Comparison of ENCODE assay signal across 9 cellular contexts in the genomic region with DNA sequence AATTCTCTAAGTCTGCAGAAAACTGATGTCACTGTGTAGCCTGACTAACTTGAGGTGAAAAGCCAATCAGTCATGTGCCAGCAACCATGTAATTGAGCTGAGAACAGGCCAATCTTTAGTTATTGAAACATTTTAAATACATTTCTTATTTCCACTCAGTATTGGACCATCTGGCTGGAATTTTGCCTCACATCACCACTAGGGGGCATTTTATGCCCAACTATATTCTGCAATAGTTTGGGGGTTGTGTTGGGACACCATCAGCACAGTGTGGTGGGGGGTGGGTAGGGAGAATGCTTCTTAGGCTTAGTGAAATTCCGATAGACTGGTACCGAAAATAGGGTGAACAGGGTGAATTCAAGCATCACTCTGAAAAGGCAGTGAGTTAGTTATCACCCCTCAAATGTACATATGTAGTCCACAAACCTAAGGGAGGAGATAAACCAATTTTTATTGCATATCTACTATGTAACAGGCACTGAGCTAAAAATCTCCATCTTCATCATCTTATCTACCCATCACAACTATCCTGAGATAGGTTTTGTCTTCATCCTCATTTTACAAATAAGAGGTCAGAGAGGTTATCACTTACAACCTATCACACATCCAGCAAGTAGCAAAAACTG. TPM values are rescaled to one million over a fixed set of nuclear protein-coding genes. Genes with fewer than 3 reads are reported as not detected.
A peak's percentile ranks its signal among the peaks of the same experiment; 100 is the strongest.
DNase-seq lines count a peak whose midpoint lies in the region; ATAC-seq and TF ChIP-seq lines count a peak whose summit lies in the region.
"Had no signal": no experiment of that assay in that cellular context is flagged by ENCODE, and none has a peak within 500 bp of the region (broad histone marks: within the 10 kb centered on the region; RNA-seq: fewer than 3 reads in every experiment).

No MANE protein-coding gene starts in this region.

- peak; percentile 26 for DNase-seq in activated naive CD4-positive, alpha-beta T cell treated with anti-CD3 and anti-CD28 coated beads, Interleukin-2, amount 10 ng/mL, durations not matched to agents 7 days and 5 days
- DNase-seq in activated naive CD4-positive, alpha-beta T cell treated with anti-CD3 and anti-CD28 coated beads, Interleukin-2, amount 50 U/mL, for 16 hours = no peak
- peak; percentile 49 for DNase-seq in H9
- peak; percentile 52 for DNase-seq in NCI-H1694 (lab: John Stamatoyannopoulos, UW)
- DNase-seq in colonic mucosa = no peak
- no peak for DNase-seq in osteocyte (ENCODE audit: extremely low spot score, unreplicated experiment)
- DNase-seq in NOMO-1 treated with DMSO at 0.1 percent for 48 hours (lab: John Stamatoyannopoulos, UW; ENCODE audit: unreplicated experiment) = no peak

- no peak overlapping the region for H3K23ac ChIP-seq in H9 (ENCODE audit: insufficient read length, low read depth, low read length)

- TF ChIP-seq CTCF in H9 (conservative IDR thresholded peaks at IDR 0.05) (peak; percentile 84), colonic mucosa (IDR thresholded peaks at IDR 0.05) (peak; percentile 48), osteocyte (IDR thresholded peaks at IDR 0.05) (peak; percentile 43)

- H2BK12ac ChIP-seq in H9 (ENCODE audit: insufficient read length, low read depth, low read length) = no peak overlapping the region

- H3K79me1 ChIP-seq in H9 (ENCODE audit: insufficient read depth, low read depth, low read length, poor library complexity, severe bottlenecking) = no peaks in the 10 kb centered on the region

- H3K36me3 Mint-ChIP-seq in activated naive CD4-positive, alpha-beta T cell treated with anti-CD3 and anti-CD28 coated beads, Interleukin-2, amount 10 ng/mL, durations not matched to agents 7 days and 5 days = no peaks in the 10 kb centered on the region
- no peaks in the 10 kb centered on the region for H3K36me3 Mint-ChIP-seq in H9 (ENCODE audit: insufficient read depth in 1 of 3, low read depth in 3 of 3)
- no peaks in the 10 kb centered on the region for H3K36me3 Mint-ChIP-seq in osteocyte (ENCODE audit: unreplicated experiment)

- H2AFZ ChIP-seq in H9 (ENCODE audit: low read length) = no peak overlapping the region

- CTCF ChIA-PET in activated naive CD4-positive, alpha-beta T cell treated with anti-CD3 and anti-CD28 coated beads, Interleukin-2, amount 10 ng/mL, durations not matched to agents 7 days and 5 days (lab: Charles Lee) = interaction anchor here (1.4 kb wide), 1 partner anchor 14 kb away, joined by 3 read pairs; no protein-coding TSS in a partner anchor

- H3K56ac ChIP-seq in H9 (ENCODE audit: insufficient read length, low read depth, low read length) = no peak overlapping the region

- no peak overlapping the region for H4K8ac ChIP-seq in H9 (replicated peaks; ENCODE audit: insufficient read length, low read depth, low read length)

- H3K4me2 ChIP-seq in H9 (ENCODE audit: insufficient read depth, insufficient read length, low read length) = no peak overlapping the region

- H3K9me3 ChIP-seq in H9 (ENCODE audit: control insufficient read depth, low read depth, low read length) (no peaks in the 10 kb centered on the region), colonic mucosa (no peaks in the 10 kb centered on the region)

- no peaks in the 10 kb centered on the region for H3K79me2 ChIP-seq in H9 (ENCODE audit: insufficient read depth, low read length)

- no peak overlapping the region for H3K4me3 ChIP-seq in colonic mucosa

- H4K20me1 ChIP-seq in H9 (ENCODE audit: control insufficient read depth, insufficient read depth, insufficient read length) = no peaks in the 10 kb centered on the region

- H2BK5ac ChIP-seq in H9 (ENCODE audit: insufficient read length, low read length) = no peak overlapping the region

- no peak overlapping the region for H2BK15ac ChIP-seq in H9 (ENCODE audit: low read depth, low read length)

- H3K4ac ChIP-seq in H9 (ENCODE audit: low read depth, low read length) = no peak overlapping the region

- H4K91ac ChIP-seq in H9 (ENCODE audit: insufficient read length, low read depth, low read length) = no peak overlapping the region

- H3K4me1 ChIP-seq in H9 (ENCODE audit: insufficient read depth, low read length) (no peaks in the 10 kb centered on the region), colonic mucosa (no peaks in the 10 kb centered on the region)

- no peak overlapping the region for H3K4me3 Mint-ChIP-seq in activated naive CD4-positive, alpha-beta T cell treated with anti-CD3 and anti-CD28 coated beads, Interleukin-2, amount 10 ng/mL, durations not matched to agents 7 days and 5 days
- H3K4me3 Mint-ChIP-seq in H9 (no peak overlapping the region), osteocyte (ENCODE audit: unreplicated experiment) (no peak overlapping the region)
- H3K4me3 Mint-ChIP-seq: central memory CD8-positive, alpha-beta T cell had no signal

- intact Hi-C loops in colonic mucosa (cut with DNase I) = no loop called here

- WGBS in H9 (ENCODE audit: extremely low coverage, insufficient read length, low lambda C conversion rate) = no CpG with 5 or more reads among the region's 2 CpGs

- no peak overlapping the region for H3K14ac ChIP-seq in H9 (ENCODE audit: insufficient read depth, low read length)

- H3K27me3 Mint-ChIP-seq in activated naive CD4-positive, alpha-beta T cell treated with anti-CD3 and anti-CD28 coated beads, Interleukin-2, amount 10 ng/mL, durations not matched to agents 7 days and 5 days = no peaks in the 10 kb centered on the region
- H3K27me3 Mint-ChIP-seq in H9 (ENCODE audit: low read depth) = no peaks in the 10 kb centered on the region
- no peaks in the 10 kb centered on the region for H3K27me3 Mint-ChIP-seq in osteocyte (ENCODE audit: unreplicated experiment)

- no peak overlapping the region for H2BK20ac ChIP-seq in H9 (ENCODE audit: low read depth, low read length, poor library complexity, severe bottlenecking)

- no peaks in the 10 kb centered on the region for H3K9me3 Mint-ChIP-seq in activated naive CD4-positive, alpha-beta T cell treated with anti-CD3 and anti-CD28 coated beads, Interleukin-2, amount 10 ng/mL, durations not matched to agents 7 days and 5 days
- no peaks in the 10 kb centered on the region for H3K9me3 Mint-ChIP-seq in H9
- H3K9me3 Mint-ChIP-seq in osteocyte (ENCODE audit: unreplicated experiment) = no peaks in the 10 kb centered on the region
- H3K9me3 Mint-ChIP-seq: central memory CD8-positive, alpha-beta T cell had no signal

- H3K27ac Mint-ChIP-seq in activated naive CD4-positive, alpha-beta T cell treated with anti-CD3 and anti-CD28 coated beads, Interleukin-2, amount 10 ng/mL, durations not matched to agents 7 days and 5 days = no peak overlapping the region
- H3K27ac Mint-ChIP-seq in H9 (no peak overlapping the region), osteocyte (ENCODE audit: unreplicated experiment) (no peak overlapping the region)

- no peaks in the 10 kb centered on the region for H3K36me3 ChIP-seq in colonic mucosa

- H3K9ac ChIP-seq in H9 (ENCODE audit: extremely low read depth, insufficient read length, low read length) = no peak overlapping the region
- no peak overlapping the region for H3K9ac ChIP-seq in colonic mucosa (ENCODE audit: low read depth in 2 of 2, low read length in 2 of 2)

- no peak for ATAC-seq in GM19324 (IDR thresholded peaks at IDR 0.05; ENCODE audit: low FRiP score, unreplicated experiment)

- H3K4me1 Mint-ChIP-seq in activated naive CD4-positive, alpha-beta T cell treated with anti-CD3 and anti-CD28 coated beads, Interleukin-2, amount 10 ng/mL, durations not matched to agents 7 days and 5 days = no peaks in the 10 kb centered on the region
- H3K4me1 Mint-ChIP-seq in H9 (peaks cover 6% of the 10 kb centered on the region in 2 experiments; a peak in 3 of 4 replicates), osteocyte (ENCODE audit: unreplicated experiment) (no peaks in the 10 kb centered on the region)
- H3K4me1 Mint-ChIP-seq: central memory CD8-positive, alpha-beta T cell had no signal

- H3K27ac ChIP-seq in H9 (ENCODE audit: insufficient read length, low read depth, low read length) (no peak overlapping the region), colonic mucosa (no peak overlapping the region)

- H4K5ac ChIP-seq in H9 (ENCODE audit: insufficient read length, low read depth, low read length) = no peak overlapping the region

- no peak overlapping the region for H2BK120ac ChIP-seq in H9 (ENCODE audit: low read depth, low read length, poor library complexity, severe bottlenecking)

- H3K27me3 ChIP-seq in H9 (ENCODE audit: insufficient read depth, low read length) = no peaks in the 10 kb centered on the region
- H3K27me3 ChIP-seq in colonic mucosa = no peaks in the 10 kb centered on the region

- H3T11ph ChIP-seq in H9 (ENCODE audit: low read length) = no peak overlapping the region

- H3K18ac ChIP-seq in H9 (ENCODE audit: insufficient read length, low read depth, low read length) = no peak overlapping the region

- no peaks in the 10 kb centered on the region for H3K23me2 ChIP-seq in H9 (ENCODE audit: insufficient read length, low read depth, low read length, poor library complexity, severe bottlenecking)

- no peak overlapping the region for H2AK5ac ChIP-seq in H9 (ENCODE audit: insufficient read length, low read length)

RNA-seq across cellular contexts. Expression of gene NPSR1, which starts 17.8 kb away (rescaled TPM):
- total RNA-seq in H9 (2021) = not detected in 2 replicates
- 1 to 10 TPM in 1 of 2 donors, not detected in 1; 1.0 TPM for total RNA-seq in colonic mucosa
- not detected in 2 replicates for total RNA-seq in osteocyte

Comparison
In these comparisons a context has a peak if more than half of its experiments do, and no peak if none do; other contexts are left out.
1. DNase-seq: peak in activated naive CD4-positive, alpha-beta T cell treated with anti-CD3 and anti-CD28 coated beads, Interleukin-2, amount 10 ng/mL, durations not matched to agents 7 days and 5 days (single experiment), H9 (single experiment) and NCI-H1694 (single experiment); none in activated naive CD4-positive, alpha-beta T cell treated with anti-CD3 and anti-CD28 coated beads, Interleukin-2, amount 50 U/mL, for 16 hours (single experiment), colonic mucosa (single experiment), osteocyte (single experiment) and NOMO-1 treated with DMSO at 0.1 percent for 48 hours (single experiment).
2. Peak in every context shown above with its lines, with median percentiles within 50 percentile points of each other: CTCF ChIP-seq.